ENCODE assay signal across 17 cellular contexts in the genomic region with DNA sequence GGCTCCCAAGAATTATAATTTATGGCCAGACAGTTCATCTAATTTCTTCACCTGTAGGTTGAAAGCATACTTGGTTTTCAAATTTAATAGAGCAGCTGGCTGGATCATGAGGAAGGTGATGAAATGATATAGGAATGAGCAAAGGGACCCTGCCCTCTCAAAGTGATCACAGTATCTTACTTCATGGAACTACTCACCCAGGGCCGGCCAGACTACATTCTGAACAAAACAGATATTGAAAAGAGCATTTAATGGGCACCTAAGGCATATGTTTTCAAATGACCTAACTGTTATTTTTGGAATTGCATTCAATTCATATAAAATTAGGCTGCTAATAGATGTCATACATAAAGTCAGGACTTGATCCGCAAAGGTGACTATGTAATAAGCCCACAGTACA. TPM values are rescaled to one million over a fixed set of nuclear protein-coding genes. Genes with fewer than 3 reads are reported as not detected.
A peak's percentile ranks its signal among the peaks of the same experiment; 100 is the strongest.
DNase-seq lines count a peak whose midpoint lies in the region; TF ChIP-seq lines count a peak whose summit lies in the region.
"Had no signal": no experiment of that assay in that cellular context is flagged by ENCODE, and none has a peak within 500 bp of the region (broad histone marks: within the 10 kb centered on the region; RNA-seq: fewer than 3 reads in every experiment).

No MANE protein-coding gene starts in this region.

- H3K18ac ChIP-seq in H9 (ENCODE audit: insufficient read length, low read depth, low read length): no peak overlapping the region

- H3K36me3 ChIP-seq in smooth muscle cell (ENCODE audit: low read depth): no peaks in the 10 kb centered on the region

- no peak overlapping the region for H2BK15ac ChIP-seq in H9 (ENCODE audit: low read depth, low read length)

- TF ChIP-seq CTCF in CD14-positive monocyte (IDR thresholded peaks at IDR 0.05) (no peak), brain (conservative IDR thresholded peaks at IDR 0.05) (no peak), mesothelial cell of epicardium (IDR thresholded peaks at IDR 0.05; ENCODE audit: unreplicated experiment) (no peak), smooth muscle cell (IDR thresholded peaks at IDR 0.05; ENCODE audit: borderline replicate concordance, insufficient read depth, poor library complexity, severe bottlenecking) (no peak), H9 (conservative IDR thresholded peaks at IDR 0.05) (no peak)

- H3K79me2 ChIP-seq in smooth muscle cell (ENCODE audit: low read depth): no peaks in the 10 kb centered on the region
- H3K79me2 ChIP-seq in H9 (ENCODE audit: insufficient read depth, low read length): no peaks in the 10 kb centered on the region

- no peak overlapping the region for H2BK120ac ChIP-seq in H9 (ENCODE audit: low read depth, low read length, poor library complexity, severe bottlenecking)

- no peak overlapping the region for H4K8ac ChIP-seq in H9 (replicated peaks; ENCODE audit: insufficient read length, low read depth, low read length)

- peaks cover 11 to 21% of the 10 kb centered on the region in 2 donors for H3K36me3 Mint-ChIP-seq in CD14-positive monocyte
- H3K36me3 Mint-ChIP-seq in brain: no peaks in the 10 kb centered on the region
- H3K36me3 Mint-ChIP-seq in mesothelial cell of epicardium: peaks cover 1% of the 10 kb centered on the region
- H3K36me3 Mint-ChIP-seq in H9 (ENCODE audit: insufficient read depth in 1 of 3, low read depth in 3 of 3): no peaks in the 10 kb centered on the region
- H3K36me3 Mint-ChIP-seq: CD8-positive, alpha-beta T cell; IgD-negative memory B cell had no signal

- H3K4ac ChIP-seq in H9 (ENCODE audit: low read depth, low read length): no peak overlapping the region

- H2AK5ac ChIP-seq in H9 (ENCODE audit: insufficient read length, low read length): no peak overlapping the region

- H3K27me3 ChIP-seq in smooth muscle cell (ENCODE audit: low read depth) (no peaks in the 10 kb centered on the region), H9 (ENCODE audit: insufficient read depth, low read length) (no peaks in the 10 kb centered on the region)
- H3K27me3 ChIP-seq: Peyer's patch had no signal

- H3K27me3 Mint-ChIP-seq in CD14-positive monocyte (ENCODE audit: low read depth in 3 of 3) (no peaks in the 10 kb centered on the region), brain (no peaks in the 10 kb centered on the region), mesothelial cell of epicardium (ENCODE audit: low read depth) (no peaks in the 10 kb centered on the region), H9 (ENCODE audit: low read depth) (no peaks in the 10 kb centered on the region)

- H3K4me1 Mint-ChIP-seq in CD14-positive monocyte: peaks cover 22% of the 10 kb centered on the region
- H3K4me1 Mint-ChIP-seq in brain: peaks cover 67% of the 10 kb centered on the region
- peaks cover 36% of the 10 kb centered on the region for H3K4me1 Mint-ChIP-seq in mesothelial cell of epicardium
- peaks cover 15 to 16% of the 10 kb centered on the region in 2 experiments for H3K4me1 Mint-ChIP-seq in H9

- H3K9me3 ChIP-seq in smooth muscle cell (replicated peaks; ENCODE audit: low read depth) (no peaks in the 10 kb centered on the region), H9 (ENCODE audit: control insufficient read depth, low read depth, low read length) (no peaks in the 10 kb centered on the region)
- H3K9me3 ChIP-seq: Peyer's patch had no signal

- H2AFZ ChIP-seq in smooth muscle cell (ENCODE audit: low read depth): no peak overlapping the region
- no peak overlapping the region for H2AFZ ChIP-seq in H9 (ENCODE audit: low read length)

- H3K9me3 Mint-ChIP-seq in CD14-positive monocyte (peaks cover 0 to under 1% (median 0%) of the 10 kb centered on the region in 7 donors), brain (no peaks in the 10 kb centered on the region), mesothelial cell of epicardium (no peaks in the 10 kb centered on the region), H9 (no peaks in the 10 kb centered on the region; a peak in 1 of 5 replicates)
- H3K9me3 Mint-ChIP-seq: CD8-positive, alpha-beta T cell; IgD-negative memory B cell had no signal

- H3K4me1 ChIP-seq in smooth muscle cell (ENCODE audit: low read depth) (no peaks in the 10 kb centered on the region), H9 (ENCODE audit: insufficient read depth, low read length) (peaks cover 3% of the 10 kb centered on the region; the same call in 1 of the 2 replicates)
- H3K4me1 ChIP-seq: Peyer's patch had no signal

- H3K14ac ChIP-seq in H9 (ENCODE audit: insufficient read depth, low read length): no peak overlapping the region

- peaks cover 4% of the 10 kb centered on the region for H3F3A ChIP-seq in smooth muscle cell (ENCODE audit: low read depth)

- H2BK5ac ChIP-seq in H9 (ENCODE audit: insufficient read length, low read length): no peak overlapping the region

- H3K23me2 ChIP-seq in H9 (ENCODE audit: insufficient read length, low read depth, low read length, poor library complexity, severe bottlenecking): no peaks in the 10 kb centered on the region

- H3K4me2 ChIP-seq in smooth muscle cell: no peak overlapping the region
- H3K4me2 ChIP-seq in H9 (ENCODE audit: insufficient read depth, insufficient read length, low read length): no peak overlapping the region

- H3K27ac ChIP-seq in smooth muscle cell (ENCODE audit: low read depth): peak overlapping the region; percentile 22
- no peak overlapping the region for H3K27ac ChIP-seq in H9 (ENCODE audit: insufficient read length, low read depth, low read length)
- H3K27ac ChIP-seq: Peyer's patch had no signal

- no peak for DNase-seq in CD14-positive monocyte (ENCODE audit: low spot score)
- no peak for DNase-seq in mesothelial cell of epicardium (ENCODE audit: low spot score in 2 of 2, unreplicated experiment in 2 of 2)
- no peak for DNase-seq in smooth muscle cell (lab: John Stamatoyannopoulos, UW; ENCODE audit: unreplicated experiment)
- no peak for DNase-seq in H9
- no peak for DNase-seq in KG1 (lab: John Stamatoyannopoulos, UW)
- no peak for DNase-seq in DMS153 (lab: John Stamatoyannopoulos, UW)
- DNase-seq: ACHN; CD8-positive, alpha-beta T cell; DND-41; GDM1; NCI-H1417; NCI-H1930; NCI-H510A treated with DMSO at 0.1 percent for 48 hours; Peyer's patch; SHP77 had no signal

- H3K23ac ChIP-seq in H9 (ENCODE audit: insufficient read length, low read depth, low read length): no peak overlapping the region

- no peak overlapping the region for H3K56ac ChIP-seq in H9 (ENCODE audit: insufficient read length, low read depth, low read length)

- H2BK12ac ChIP-seq in H9 (ENCODE audit: insufficient read length, low read depth, low read length): no peak overlapping the region

- no peak overlapping the region for H3K4me3 ChIP-seq in smooth muscle cell
- H3K4me3 ChIP-seq: Peyer's patch had no signal

- intact Hi-C loops in CD14-positive monocyte (cut with micrococcal nuclease): loop anchor here in 1 of 2 donors (5.0 to 10.0 kb wide), 2 partner anchors 34 to 131 kb away; no protein-coding TSS in a partner anchor

- H3K27ac Mint-ChIP-seq in CD14-positive monocyte (peak overlapping the region in 4 of 7 donors; percentile 35 to 69 (median 48)), brain (peak overlapping the region; percentile 7 to 80 (median 55)), mesothelial cell of epicardium (peak overlapping the region; percentile 34), H9 (no peak overlapping the region)
- H3K27ac Mint-ChIP-seq: CD8-positive, alpha-beta T cell; IgD-negative memory B cell had no signal

- H3T11ph ChIP-seq in H9 (ENCODE audit: low read length): no peak overlapping the region

- no peak overlapping the region for H4K91ac ChIP-seq in H9 (ENCODE audit: insufficient read length, low read depth, low read length)

- no peaks in the 10 kb centered on the region for H3K79me1 ChIP-seq in H9 (ENCODE audit: insufficient read depth, low read depth, low read length, poor library complexity, severe bottlenecking)

- H3K9ac ChIP-seq in smooth muscle cell (ENCODE audit: low read depth) (no peak overlapping the region), H9 (ENCODE audit: extremely low read depth, insufficient read length, low read length) (no peak overlapping the region)

- no peak overlapping the region for H4K5ac ChIP-seq in H9 (ENCODE audit: insufficient read length, low read depth, low read length)

- WGBS in smooth muscle cell (ENCODE audit: low lambda C conversion rate): 80% methylated on average over 2 of the region's 2 CpGs
- WGBS in H9 (ENCODE audit: extremely low coverage, insufficient read length, low lambda C conversion rate): no CpG with 5 or more reads among the region's 2 CpGs

- H4K20me1 ChIP-seq in smooth muscle cell (ENCODE audit: low read depth) (peaks cover 44% of the 10 kb centered on the region), H9 (ENCODE audit: control insufficient read depth, insufficient read depth, insufficient read length) (no peaks in the 10 kb centered on the region)

- no peak overlapping the region for H3K4me3 Mint-ChIP-seq in CD14-positive monocyte
- H3K4me3 Mint-ChIP-seq in brain: peak overlapping the region in 1 of 5 experiments; percentile 18
- no peak overlapping the region for H3K4me3 Mint-ChIP-seq in mesothelial cell of epicardium
- no peak overlapping the region for H3K4me3 Mint-ChIP-seq in H9
- H3K4me3 Mint-ChIP-seq: CD8-positive, alpha-beta T cell; IgD-negative memory B cell had no signal

- H2BK20ac ChIP-seq in H9 (ENCODE audit: low read depth, low read length, poor library complexity, severe bottlenecking): no peak overlapping the region

RNA-seq across cellular contexts. Expression of a gene that starts 31.3 kb away (rescaled TPM):
- polyA plus RNA-seq in CD14-positive monocyte: 1 to 10 TPM; 2.1 to 5.8 TPM
- polyA plus RNA-seq in brain (ENCODE audit: insufficient read depth, low read depth, low replicate concordance): 25.9 TPM
- total RNA-seq in mesothelial cell of epicardium: 281 to 302 TPM (median 293 TPM) in 3 replicates
- total RNA-seq in smooth muscle cell: 28.5 and 32.5 TPM in 2 replicates
- 33.0 and 59.4 TPM in 2 replicates for polyA plus RNA-seq in smooth muscle cell
- total RNA-seq in H9 (2021): 13.1 and 15.3 TPM in 2 replicates

Comparison
In these comparisons a context has a peak if more than half of its experiments do, and no peak if none do; other contexts are left out.
1. H3K27ac Mint-ChIP-seq: peak in CD14-positive monocyte (4 of 7), brain (5 of 5) and mesothelial cell of epicardium (single experiment); none in H9 (0 of 3).